In genomic region chr17:2090804-2091534, GRCh38 we compare ENCODE assay signal across 8 cellular contexts. TPM values are rescaled to one million over a fixed set of nuclear protein-coding genes. Genes with fewer than 3 reads are reported as not detected.
A peak's percentile ranks its signal among the peaks of the same experiment; 100 is the strongest.
DNase-seq lines count a peak whose midpoint lies in the region; ATAC-seq lines count a peak whose summit lies in the region.

No MANE protein-coding gene starts in this region.

- H3K4me3 Mint-ChIP-seq in activated naive CD4-positive, alpha-beta T cell treated with anti-CD3 and anti-CD28 coated beads, Interleukin-2, amount 50 U/mL, for 24 hours = peak overlapping the region; percentile 96
- H3K4me3 Mint-ChIP-seq in activated T-helper 17 cell treated with anti-CD3 and anti-CD28 coated beads, Interleukin-2, amount 50 U/mL, for 72 hours = peak overlapping the region; percentile 77
- no peak overlapping the region for H3K4me3 Mint-ChIP-seq in stimulated activated memory B cell treated with anti-CD40 and anti-IgM and Interleukin-4, amounts not matched to agents 10 μg/mL and 1 μg/mL and 100 μg/mL, for 72 hours

- peaks cover 63% of the 10 kb centered on the region for H3K4me1 Mint-ChIP-seq in activated naive CD4-positive, alpha-beta T cell treated with anti-CD3 and anti-CD28 coated beads, Interleukin-2, amount 50 U/mL, for 24 hours
- H3K4me1 Mint-ChIP-seq in activated T-helper 17 cell treated with anti-CD3 and anti-CD28 coated beads, Interleukin-2, amount 50 U/mL, for 72 hours = peaks cover 36% of the 10 kb centered on the region
- peaks cover 60% of the 10 kb centered on the region for H3K4me1 Mint-ChIP-seq in stimulated activated memory B cell treated with anti-CD40 and anti-IgM and Interleukin-4, amounts not matched to agents 10 μg/mL and 1 μg/mL and 100 μg/mL, for 72 hours

- no peaks in the 10 kb centered on the region for H3K27me3 Mint-ChIP-seq in activated naive CD4-positive, alpha-beta T cell treated with anti-CD3 and anti-CD28 coated beads, Interleukin-2, amount 50 U/mL, for 24 hours
- H3K27me3 Mint-ChIP-seq in activated T-helper 17 cell treated with anti-CD3 and anti-CD28 coated beads, Interleukin-2, amount 50 U/mL, for 72 hours = no peaks in the 10 kb centered on the region
- H3K27me3 Mint-ChIP-seq in stimulated activated memory B cell treated with anti-CD40 and anti-IgM and Interleukin-4, amounts not matched to agents 10 μg/mL and 1 μg/mL and 100 μg/mL, for 72 hours = no peaks in the 10 kb centered on the region

- H3K9me3 Mint-ChIP-seq in activated naive CD4-positive, alpha-beta T cell treated with anti-CD3 and anti-CD28 coated beads, Interleukin-2, amount 50 U/mL, for 24 hours = no peaks in the 10 kb centered on the region
- no peaks in the 10 kb centered on the region for H3K9me3 Mint-ChIP-seq in activated T-helper 17 cell treated with anti-CD3 and anti-CD28 coated beads, Interleukin-2, amount 50 U/mL, for 72 hours
- no peaks in the 10 kb centered on the region for H3K9me3 Mint-ChIP-seq in stimulated activated memory B cell treated with anti-CD40 and anti-IgM and Interleukin-4, amounts not matched to agents 10 μg/mL and 1 μg/mL and 100 μg/mL, for 72 hours

- H3K36me3 Mint-ChIP-seq in activated naive CD4-positive, alpha-beta T cell treated with anti-CD3 and anti-CD28 coated beads, Interleukin-2, amount 50 U/mL, for 24 hours = peaks cover 5% of the 10 kb centered on the region
- peaks cover 28% of the 10 kb centered on the region for H3K36me3 Mint-ChIP-seq in activated T-helper 17 cell treated with anti-CD3 and anti-CD28 coated beads, Interleukin-2, amount 50 U/mL, for 72 hours (ENCODE audit: low read depth)
- peaks cover 23% of the 10 kb centered on the region for H3K36me3 Mint-ChIP-seq in stimulated activated memory B cell treated with anti-CD40 and anti-IgM and Interleukin-4, amounts not matched to agents 10 μg/mL and 1 μg/mL and 100 μg/mL, for 72 hours

- H3K27ac Mint-ChIP-seq in activated naive CD4-positive, alpha-beta T cell treated with anti-CD3 and anti-CD28 coated beads, Interleukin-2, amount 50 U/mL, for 24 hours = no peak overlapping the region
- H3K27ac Mint-ChIP-seq in activated T-helper 17 cell treated with anti-CD3 and anti-CD28 coated beads, Interleukin-2, amount 50 U/mL, for 72 hours = no peak overlapping the region
- peak overlapping the region; percentile 94 for H3K27ac Mint-ChIP-seq in stimulated activated memory B cell treated with anti-CD40 and anti-IgM and Interleukin-4, amounts not matched to agents 10 μg/mL and 1 μg/mL and 100 μg/mL, for 72 hours

- no peak for DNase-seq in activated naive CD4-positive, alpha-beta T cell (lab: John Stamatoyannopoulos, UW)
- DNase-seq in hepatic stellate cell (ENCODE audit: low spot score) = peak; percentile 94
- DNase-seq in germinal center (ENCODE audit: low spot score) = no peak

- no peak for ATAC-seq in activated T-helper 17 cell treated with anti-CD3 and anti-CD28 coated beads, Interleukin-2, amount 50 U/mL, for 72 hours (replicated peaks)
- ATAC-seq in stimulated activated memory B cell treated with anti-CD40 and anti-IgM and Interleukin-4, amounts not matched to agents 10 μg/mL and 1 μg/mL and 100 μg/mL, for 72 hours = no peak
- ATAC-seq in GM18868 (IDR thresholded peaks at IDR 0.05; ENCODE audit: unreplicated experiment) = no peak
- ATAC-seq in GM18519 (IDR thresholded peaks at IDR 0.05; ENCODE audit: low FRiP score, unreplicated experiment) = no peak

RNA-seq across cellular contexts. Expression of gene HIC1, which starts 36.1 kb away (rescaled TPM):
- 10 to 100 TPM; 22.8 to 24.4 TPM for total RNA-seq in activated T-helper 17 cell treated with anti-CD3 and anti-CD28 coated beads, Interleukin-2, amount 50 U/mL, for 72 hours

RNA-seq across cellular contexts. Expression of gene OVCA2, which starts 49.1 kb away (rescaled TPM):
- 10 to 100 TPM; 20.7 to 39.3 TPM for total RNA-seq in activated T-helper 17 cell treated with anti-CD3 and anti-CD28 coated beads, Interleukin-2, amount 50 U/mL, for 72 hours
